9 cellular contexts compared by ENCODE assay signal in genomic region chr17:64357191-64357981, GRCh38. TPM values are rescaled to one million over a fixed set of nuclear protein-coding genes. Genes with fewer than 3 reads are reported as not detected.
DNase-seq lines count a peak whose midpoint lies in the region; ATAC-seq and TF ChIP-seq lines count a peak whose summit lies in the region.
"Had no signal": no experiment of that assay in that cellular context is flagged by ENCODE, and none has a peak within 500 bp of the region (broad histone marks: within the 10 kb centered on the region; RNA-seq: fewer than 3 reads in every experiment).

No MANE protein-coding gene starts in this region.

- no peaks in the 10 kb centered on the region for H3K4me1 Mint-ChIP-seq in central memory CD8-positive, alpha-beta T cell
- peaks cover 29% of the 10 kb centered on the region for H3K4me1 Mint-ChIP-seq in activated T-cell treated with anti-CD3 and anti-CD28 coated beads, Interleukin-2, amount 50 U/mL, for 72 hours (ENCODE audit: low read depth)

- no peak for ATAC-seq in central memory CD8-positive, alpha-beta T cell (replicated peaks; ENCODE audit: extremely low read depth, poor library complexity, severe bottlenecking)
- ATAC-seq in mucosa of descending colon (peak; percentile 75), GM21717 (IDR thresholded peaks at IDR 0.05; ENCODE audit: unreplicated experiment) (no peak)
- ATAC-seq in activated T-cell treated with anti-CD3 and anti-CD28 coated beads, Interleukin-2, amount 50 U/mL, for 72 hours (replicated peaks in 1 of 2) = no peak

- no peaks in the 10 kb centered on the region for H3K36me3 ChIP-seq in mucosa of descending colon (ENCODE audit: low read depth)

- H3K4me3 Mint-ChIP-seq in central memory CD8-positive, alpha-beta T cell = no peak overlapping the region
- no peak overlapping the region for H3K4me3 Mint-ChIP-seq in activated T-cell treated with anti-CD3 and anti-CD28 coated beads, Interleukin-2, amount 50 U/mL, for 72 hours

- no peak overlapping the region for H3K4me3 ChIP-seq in mucosa of descending colon
- H3K4me3 ChIP-seq: SK-N-MC had no signal

- H3K9me3 Mint-ChIP-seq in central memory CD8-positive, alpha-beta T cell = no peaks in the 10 kb centered on the region
- H3K9me3 Mint-ChIP-seq in activated T-cell treated with anti-CD3 and anti-CD28 coated beads, Interleukin-2, amount 50 U/mL, for 72 hours = no peaks in the 10 kb centered on the region

- H3K27ac Mint-ChIP-seq in central memory CD8-positive, alpha-beta T cell (ENCODE audit: low read depth) = peak overlapping the region; percentile 41
- no peak overlapping the region for H3K27ac Mint-ChIP-seq in activated T-cell treated with anti-CD3 and anti-CD28 coated beads, Interleukin-2, amount 50 U/mL, for 72 hours

- no peaks in the 10 kb centered on the region for H3K27me3 Mint-ChIP-seq in central memory CD8-positive, alpha-beta T cell
- H3K27me3 Mint-ChIP-seq in activated T-cell treated with anti-CD3 and anti-CD28 coated beads, Interleukin-2, amount 50 U/mL, for 72 hours (ENCODE audit: low read depth) = no peaks in the 10 kb centered on the region

- H3K4me1 ChIP-seq in mucosa of descending colon (ENCODE audit: low read depth) = no peaks in the 10 kb centered on the region

- intact Hi-C loops in mucosa of descending colon (cut with DNase I, micrococcal nuclease) = no loop called here

- H3K9me3 ChIP-seq in mucosa of descending colon = no peaks in the 10 kb centered on the region

- DNase-seq in Ammon's horn (ENCODE audit: low spot score) (peak; percentile 58), NCI-H2171 treated with DMSO at 0.1 percent for 48 hours (lab: John Stamatoyannopoulos, UW) (peak; percentile 94), mucosa of descending colon (peak in 1 of 3 donors; percentile 40), activated T-cell treated with anti-CD3 and anti-CD28 coated beads for 4 hours (no peak)
- DNase-seq in central memory CD8-positive, alpha-beta T cell (ENCODE audit: low spot score in 2 of 2) = no peak
- DNase-seq in activated T-cell treated with anti-CD3 and anti-CD28 coated beads, Interleukin-2, amount 50 U/mL, for 72 hours = no peak
- DNase-seq in activated T-cell treated with anti-CD3 and anti-CD28 coated beads, Interleukin-2, amount 50 U/mL, for 1 hour = no peak

- no peak for TF ChIP-seq CTCF in mucosa of descending colon (IDR thresholded peaks at IDR 0.05)

- H3K36me3 Mint-ChIP-seq in central memory CD8-positive, alpha-beta T cell (ENCODE audit: insufficient read depth) = peaks cover 75% of the 10 kb centered on the region
- peaks cover 2 to 7% of the 10 kb centered on the region in 2 donors for H3K36me3 Mint-ChIP-seq in activated T-cell treated with anti-CD3 and anti-CD28 coated beads, Interleukin-2, amount 50 U/mL, for 72 hours (ENCODE audit: insufficient read depth in 2 of 2)

RNA-seq across cellular contexts. Expression of gene PECAM1, which starts 33.3 kb away (rescaled TPM):
- 10 to 100 TPM; 36.6 to 74.1 (median 56.8) TPM for total RNA-seq in mucosa of descending colon
- total RNA-seq in activated T-cell treated with anti-CD3 and anti-CD28 coated beads, Interleukin-2, amount 50 U/mL, for 72 hours = 10 to 100 TPM; 16.1 to 21.5 TPM

Comparison
In these comparisons a context has a peak if more than half of its experiments do, and no peak if none do; other contexts are left out.
1. DNase-seq: peak in Ammon's horn (single experiment) and NCI-H2171 treated with DMSO at 0.1 percent for 48 hours (single experiment); none in central memory CD8-positive, alpha-beta T cell (0 of 2), activated T-cell treated with anti-CD3 and anti-CD28 coated beads, Interleukin-2, amount 50 U/mL, for 72 hours (0 of 2), activated T-cell treated with anti-CD3 and anti-CD28 coated beads, Interleukin-2, amount 50 U/mL, for 1 hour (single experiment) and activated T-cell treated with anti-CD3 and anti-CD28 coated beads for 4 hours (single experiment).